In the genomic region with DNA sequence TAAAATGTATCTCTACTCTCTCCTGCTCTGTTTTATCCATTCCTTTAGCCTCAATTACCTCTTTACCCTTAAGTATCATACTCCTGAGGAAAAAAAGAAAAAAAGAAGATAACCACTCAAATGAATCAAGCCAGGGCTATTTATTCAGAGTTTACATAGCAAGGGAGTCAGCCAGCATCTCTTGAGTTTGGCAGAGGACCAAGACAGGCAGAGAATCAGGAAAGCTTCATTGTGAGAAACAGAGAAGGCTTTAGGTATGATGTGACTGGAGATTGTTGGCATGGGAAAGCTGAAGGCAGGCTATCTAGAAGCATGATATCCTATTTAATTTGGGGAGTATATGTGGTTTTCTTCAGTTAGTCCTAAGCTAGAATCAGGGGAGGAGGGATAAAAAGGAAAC, we compare ENCODE assay signal across 22 cellular contexts.
DNase-seq lines count a peak whose midpoint lies in the region; ATAC-seq and TF ChIP-seq lines count a peak whose summit lies in the region.
"Had no signal": no experiment of that assay in that cellular context is flagged by ENCODE, and none has a peak within 500 bp of the region (broad histone marks: within the 10 kb centered on the region; RNA-seq: fewer than 3 reads in every experiment).

No MANE protein-coding gene starts in this region.

- ATAC-seq in HG03460 (IDR thresholded peaks at IDR 0.05; ENCODE audit: unreplicated experiment) (peak; percentile 13), GM21423 (IDR thresholded peaks at IDR 0.05; ENCODE audit: unreplicated experiment) (no peak)
- no peak for ATAC-seq in stimulated activated effector memory CD8-positive, alpha-beta T cell treated with anti-CD3 and anti-CD28 coated beads, Interleukin-12 subunit alpha, Interleukin-12 subunit beta, amount 100 ng/mL, for 72 hours
- ATAC-seq: activated naive CD8-positive, alpha-beta T cell treated with anti-CD3 and anti-CD28 coated beads, Interleukin-2, amount 50 U/mL, for 24 hours; lower lobe of right lung had no signal

- H3K4me3 Mint-ChIP-seq in stimulated activated effector memory CD8-positive, alpha-beta T cell treated with anti-CD3 and anti-CD28 coated beads, Interleukin-12 subunit alpha, Interleukin-12 subunit beta, amount 100 ng/mL, for 72 hours = no peak overlapping the region
- H3K4me3 Mint-ChIP-seq: activated CD4-positive, alpha-beta T cell treated with anti-CD3 and anti-CD28 coated beads, Interleukin-2, amount 10 ng/mL, durations not matched to agents 24 days and 14 days; activated naive CD8-positive, alpha-beta T cell treated with anti-CD3 and anti-CD28 coated beads, Interleukin-2, amount 50 U/mL, for 24 hours; B cell; dendritic cell treated with granulocyte-macrophage colony-stimulating factor and Interleukin-4, amounts not matched to agents 40 ng/mL and 50 ng/mL, for 4 days; stimulated activated naive CD8-positive, alpha-beta T cell treated with anti-CD3 and anti-CD28 coated beads, Interleukin-15, Interleukin-2, amounts not matched to agents 100 ng/mL and 50 ng/mL, for 24 hours had no signal

- DNase-seq in DMS53 (lab: John Stamatoyannopoulos, UW) = peak; percentile 1
- DNase-seq in DMS53 treated with DMSO at 0.1 percent for 48 hours (lab: John Stamatoyannopoulos, UW; ENCODE audit: unreplicated experiment) = no peak
- no peak for DNase-seq in stimulated activated effector memory CD8-positive, alpha-beta T cell treated with anti-CD3 and anti-CD28 coated beads, Interleukin-12 subunit alpha, Interleukin-12 subunit beta, amount 100 ng/mL, for 72 hours (ENCODE audit: low spot score in 2 of 2)
- DNase-seq in NCI-H526 treated with DMSO at 0.1 percent for 48 hours (lab: John Stamatoyannopoulos, UW) = no peak
- DNase-seq in activated CD8-positive, alpha-beta memory T cell treated with anti-CD3 and anti-CD28 coated beads, Interleukin-2, amount 50 U/mL, for 4 hours = no peak
- DNase-seq: activated CD4-positive, alpha-beta T cell treated with anti-CD3 and anti-CD28 coated beads, Interleukin-2, amount 10 ng/mL, durations not matched to agents 24 days and 14 days; activated naive CD8-positive, alpha-beta T cell treated with anti-CD3 and anti-CD28 coated beads, Interleukin-2, amount 50 U/mL, for 24 hours; Caco-2; EL; lower lobe of right lung; NCI-H1436; NCI-H2171 treated with DMSO at 0.1 percent for 48 hours; NK-92 treated with Interleukin-12 subunit alpha and Interleukin-12 subunit beta, amount 100 ng/mL, for 24 hours; trophoblast cell had no signal

- no peaks in the 10 kb centered on the region for H3K36me3 Mint-ChIP-seq in stimulated activated effector memory CD8-positive, alpha-beta T cell treated with anti-CD3 and anti-CD28 coated beads, Interleukin-12 subunit alpha, Interleukin-12 subunit beta, amount 100 ng/mL, for 72 hours

- H3K27ac ChIP-seq in VCaP = peak overlapping the region; percentile 32
- H3K27ac ChIP-seq: 22Rv1, lower lobe of right lung had no signal

- H3K27ac Mint-ChIP-seq in stimulated activated effector memory CD8-positive, alpha-beta T cell treated with anti-CD3 and anti-CD28 coated beads, Interleukin-12 subunit alpha, Interleukin-12 subunit beta, amount 100 ng/mL, for 72 hours = no peak overlapping the region
- H3K27ac Mint-ChIP-seq: activated CD4-positive, alpha-beta T cell treated with anti-CD3 and anti-CD28 coated beads, Interleukin-2, amount 10 ng/mL, durations not matched to agents 24 days and 14 days; activated naive CD8-positive, alpha-beta T cell treated with anti-CD3 and anti-CD28 coated beads, Interleukin-2, amount 50 U/mL, for 24 hours; activated T-helper 2 cell treated with anti-CD3 and anti-CD28 coated beads, Interferon-gamma antibody, Interleukin-2, Interleukin-4, amounts not matched to agents 10 μg/mL and 5 μg/mL and 100 μg/mL, durations not matched to agents 14 hours and 24 hours and 36 hours; B cell; dendritic cell treated with granulocyte-macrophage colony-stimulating factor and Interleukin-4, amounts not matched to agents 40 ng/mL and 50 ng/mL, for 4 days; stimulated activated naive CD8-positive, alpha-beta T cell treated with anti-CD3 and anti-CD28 coated beads, Interleukin-15, Interleukin-2, amounts not matched to agents 100 ng/mL and 50 ng/mL, for 24 hours had no signal

- no peaks in the 10 kb centered on the region for H3K4me1 Mint-ChIP-seq in stimulated activated effector memory CD8-positive, alpha-beta T cell treated with anti-CD3 and anti-CD28 coated beads, Interleukin-12 subunit alpha, Interleukin-12 subunit beta, amount 100 ng/mL, for 72 hours
- H3K4me1 Mint-ChIP-seq: activated CD4-positive, alpha-beta T cell treated with anti-CD3 and anti-CD28 coated beads, Interleukin-2, amount 10 ng/mL, durations not matched to agents 24 days and 14 days; activated naive CD8-positive, alpha-beta T cell treated with anti-CD3 and anti-CD28 coated beads, Interleukin-2, amount 50 U/mL, for 24 hours; B cell had no signal

- peaks cover 2% of the 10 kb centered on the region for H3K9me3 Mint-ChIP-seq in stimulated activated effector memory CD8-positive, alpha-beta T cell treated with anti-CD3 and anti-CD28 coated beads, Interleukin-12 subunit alpha, Interleukin-12 subunit beta, amount 100 ng/mL, for 72 hours
- H3K9me3 Mint-ChIP-seq: activated CD4-positive, alpha-beta T cell treated with anti-CD3 and anti-CD28 coated beads, Interleukin-2, amount 10 ng/mL, durations not matched to agents 24 days and 14 days; activated T-helper 2 cell treated with anti-CD3 and anti-CD28 coated beads, Interferon-gamma antibody, Interleukin-2, Interleukin-4, amounts not matched to agents 10 μg/mL and 5 μg/mL and 100 μg/mL, durations not matched to agents 14 hours and 24 hours and 36 hours; dendritic cell treated with granulocyte-macrophage colony-stimulating factor and Interleukin-4, amounts not matched to agents 40 ng/mL and 50 ng/mL, for 4 days; stimulated activated naive CD8-positive, alpha-beta T cell treated with anti-CD3 and anti-CD28 coated beads, Interleukin-15, Interleukin-2, amounts not matched to agents 100 ng/mL and 50 ng/mL, for 24 hours had no signal

- no peak for TF ChIP-seq CTCF in VCaP (conservative IDR thresholded peaks at IDR 0.05)
